Comparison of ENCODE assay signal across 8 cellular contexts in the genomic region with DNA sequence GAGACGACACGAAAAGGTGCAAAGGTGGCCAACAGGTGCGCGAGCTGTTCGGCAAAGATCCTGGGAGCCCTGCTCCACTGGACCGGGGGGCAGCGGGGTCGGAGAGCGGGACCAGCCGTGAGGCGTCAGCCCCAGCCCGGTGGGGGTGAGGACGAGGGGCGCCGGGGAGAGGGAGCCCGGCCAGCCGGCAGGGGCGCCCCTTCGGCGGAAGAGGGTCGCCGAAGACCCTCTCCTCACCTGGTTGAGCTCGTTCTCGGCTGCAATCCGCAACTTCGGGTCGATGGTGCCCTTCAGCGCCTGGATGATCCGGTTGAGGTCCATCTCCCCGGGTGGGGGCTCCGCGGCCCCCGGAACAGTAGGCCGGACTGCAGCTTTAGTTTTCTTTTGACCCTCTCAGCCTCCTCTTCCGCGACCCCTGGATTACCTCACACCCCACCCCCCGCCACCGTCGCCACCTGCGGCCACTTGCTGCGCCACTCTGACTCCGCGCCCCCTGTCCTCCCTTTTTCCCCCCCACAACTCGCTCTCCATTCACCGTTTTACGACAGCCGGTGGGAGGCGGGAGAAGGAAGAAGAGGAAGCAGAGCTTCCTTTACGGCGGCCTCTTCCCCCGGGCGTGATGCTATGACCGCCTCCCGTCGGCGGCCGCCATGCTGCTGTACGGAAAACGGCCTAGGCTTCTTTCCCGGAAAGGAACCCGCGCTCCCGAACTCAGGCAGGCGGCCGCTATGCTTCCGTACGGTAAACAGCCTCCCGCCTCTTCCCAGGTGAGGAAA. TPM values are rescaled to one million over a fixed set of nuclear protein-coding genes. Genes with fewer than 3 reads are reported as not detected.
DNase-seq lines count a peak whose midpoint lies in the region; TF ChIP-seq lines count a peak whose summit lies in the region.

A gene (minus strand): TSS at position 543 of the 776 bp plus-strand sequence. CDS start 222 bp downstream, at position 321.

- DNase-seq in GF-D8 (lab: John Stamatoyannopoulos, UW) (peak; percentile 75), HCEC 1CT (peak; percentile 94), MM.1S (peak; percentile 85), SIG-M5 treated with dmso at 0.1 percent for 504 hours (lab: John Stamatoyannopoulos, UW; ENCODE audit: unreplicated experiment) (peak; percentile 94), activated gamma-delta T cell treated with Interleukin-2 at 50 U/mL for 16 hours (peak; percentile 81), fibroblast of villous mesenchyme (ENCODE audit: low read depth) (peak; percentile 93), neural crest cell (ENCODE audit: low read depth, low spot score) (peak; percentile 85), stromal cell of bone marrow (ENCODE audit: low read depth) (peak; percentile 89)

- H3K36me3 Mint-ChIP-seq in neural crest cell (ENCODE audit: low read depth): no peaks in the 10 kb centered on the region

- no peaks in the 10 kb centered on the region for H3K27me3 Mint-ChIP-seq in neural crest cell (ENCODE audit: low read depth)

- H3F3A ChIP-seq in MM.1S (ENCODE audit: insufficient read depth, low read length): no peaks in the 10 kb centered on the region

- H3K9me3 Mint-ChIP-seq in neural crest cell: no peaks in the 10 kb centered on the region

- H3K36me3 ChIP-seq in MM.1S (replicated peaks; ENCODE audit: insufficient read depth, low read length): no peaks in the 10 kb centered on the region

- H3K79me2 ChIP-seq in MM.1S (ENCODE audit: low read length): peaks cover 53% of the 10 kb centered on the region

- peak within 1 kb of the TSS; percentile 99 for H2AFZ ChIP-seq in MM.1S (ENCODE audit: low read length)

- H3K4me2 ChIP-seq in MM.1S (ENCODE audit: low read depth, low read length): peak within 1 kb of the TSS; percentile 87

- no peaks in the 10 kb centered on the region for H3K9me2 ChIP-seq in MM.1S (replicated peaks; ENCODE audit: insufficient read depth, low read length)

- H3K4me3 ChIP-seq in MM.1S (ENCODE audit: low read length) (peak within 1 kb of the TSS; percentile 90), fibroblast of villous mesenchyme (ENCODE audit: low read depth, low read length) (peak within 1 kb of the TSS; percentile 98)

- peak within 1 kb of the TSS; percentile 92 for H3K27ac Mint-ChIP-seq in neural crest cell (ENCODE audit: unreplicated experiment)

- peak within 1 kb of the TSS; percentile 99 for H3K4me3 Mint-ChIP-seq in neural crest cell

- peak within 1 kb of the TSS; percentile 82 for H3K9ac ChIP-seq in MM.1S (ENCODE audit: low read length)

- H3K4me1 ChIP-seq in MM.1S (ENCODE audit: low read length): peaks cover 15% of the 10 kb centered on the region; the same call in 1 of the 2 replicates

- no peaks in the 10 kb centered on the region for H3K9me3 ChIP-seq in MM.1S (replicated peaks; ENCODE audit: insufficient read depth, low read length)

- H4K20me1 ChIP-seq in MM.1S (ENCODE audit: insufficient read depth, low read length): no peaks in the 10 kb centered on the region

- TF ChIP-seq CTCF in MM.1S (IDR thresholded peaks at IDR 0.05; ENCODE audit: low read length): peak; percentile 39
- TF ChIP-seq CTCF in fibroblast of villous mesenchyme (IDR thresholded peaks at IDR 0.05; ENCODE audit: insufficient read depth, low read depth, low read length): peak; percentile 48
- peak; percentile 70 for TF ChIP-seq CTCF in neural crest cell (conservative IDR thresholded peaks at IDR 0.05)

- H3K27ac ChIP-seq in MM.1S (ENCODE audit: low read length): peak within 1 kb of the TSS; percentile 24; the same call in 1 of the 2 replicates

- peaks cover 42% of the 10 kb centered on the region for H3K4me1 Mint-ChIP-seq in neural crest cell

- no peaks in the 10 kb centered on the region for H3K27me3 ChIP-seq in MM.1S (replicated peaks; ENCODE audit: insufficient read depth, low read length)

RNA-seq across cellular contexts. Expression of the gene that starts here (rescaled TPM):
- 26.7 and 35.4 TPM in 2 replicates for total RNA-seq in fibroblast of villous mesenchyme
- 43.5 and 51.5 TPM in 2 replicates for total RNA-seq in neural crest cell

Comparison
In these comparisons a context has a peak if more than half of its experiments do, and no peak if none do; other contexts are left out.
1. Peak in every context shown above with its lines: DNase-seq, H3K4me3 ChIP-seq and H3K27ac ChIP-seq.